Comparison of ENCODE assay signal across 8 cellular contexts in the genomic region with DNA sequence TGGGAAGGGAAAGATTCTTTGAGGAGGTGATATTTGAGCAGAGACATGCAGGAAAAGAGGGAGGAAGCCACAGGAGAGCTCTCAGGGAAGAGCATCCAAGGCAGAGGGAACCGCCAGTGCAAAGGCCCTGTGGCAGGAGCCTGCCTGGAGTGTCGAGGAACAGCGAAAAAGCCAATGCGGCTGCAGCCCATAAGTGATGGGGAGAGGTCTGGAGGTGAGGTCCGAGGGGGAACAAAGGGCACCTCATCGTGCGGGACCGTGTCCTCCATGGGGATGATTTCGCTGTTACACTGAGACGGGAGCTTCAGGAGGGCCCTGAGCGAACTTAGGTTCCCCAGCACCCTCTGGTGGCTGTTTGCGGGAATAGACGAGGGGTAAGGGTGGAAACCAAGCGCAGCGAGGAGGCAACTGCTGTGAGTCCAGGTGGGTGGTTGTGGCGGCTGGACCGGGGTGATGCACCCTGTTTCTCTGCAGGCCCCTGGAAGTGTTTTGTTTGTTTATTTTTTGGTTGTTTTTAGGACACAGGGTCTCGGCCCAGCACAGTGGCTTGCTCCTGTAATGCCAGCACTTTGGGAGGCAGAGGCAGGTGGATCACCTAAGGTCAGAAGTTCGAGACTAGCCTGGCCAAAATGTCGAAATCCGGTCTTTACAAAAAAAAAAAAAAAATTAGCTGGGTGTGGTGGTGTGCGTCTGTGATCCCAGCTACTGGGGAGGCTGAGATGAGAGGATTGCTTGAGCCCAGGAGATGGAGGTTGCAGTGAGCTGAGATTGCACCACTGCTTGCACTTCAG. TPM values are rescaled to one million over a fixed set of nuclear protein-coding genes. Genes with fewer than 3 reads are reported as not detected.
DNase-seq lines count a peak whose midpoint lies in the region; ATAC-seq and TF ChIP-seq lines count a peak whose summit lies in the region.

No MANE protein-coding gene starts in this region.

- no peaks in the 10 kb centered on the region for H3K4me1 ChIP-seq in liver (ENCODE audit: control insufficient read depth in 4 of 4, insufficient read depth in 4 of 4, low read length in 3 of 4)

- H3K27ac ChIP-seq in AG04450 (ENCODE audit: low read depth, low read length), result no peak overlapping the region
- no peak overlapping the region for H3K27ac ChIP-seq in liver (ENCODE audit: low read depth in 1 of 2, low read length in 2 of 2)

- H3K36me3 Mint-ChIP-seq in central memory CD8-positive, alpha-beta T cell (ENCODE audit: insufficient read depth), result peaks cover 8% of the 10 kb centered on the region

- H3K4me1 Mint-ChIP-seq in central memory CD8-positive, alpha-beta T cell, result peaks cover 9% of the 10 kb centered on the region

- WGBS in liver, result 19% methylated on average over 22 of the region's 22 CpGs

- peak; percentile 73 for ATAC-seq in central memory CD8-positive, alpha-beta T cell (replicated peaks; ENCODE audit: extremely low read depth, poor library complexity, severe bottlenecking)
- no peak for ATAC-seq in GM18505 (IDR thresholded peaks at IDR 0.05; ENCODE audit: unreplicated experiment)

- peak overlapping the region; percentile 82 for H3K27ac Mint-ChIP-seq in central memory CD8-positive, alpha-beta T cell (ENCODE audit: low read depth)

- H3K9me3 Mint-ChIP-seq in central memory CD8-positive, alpha-beta T cell, result no peaks in the 10 kb centered on the region

- DNase-seq in AG04450 (ENCODE audit: low read depth, low spot score) (no peak), GM19240 (ENCODE audit: insufficient read length, low spot score) (peak; percentile 76), NCI-H2227 treated with DMSO at 0.1 percent for 48 hours (lab: John Stamatoyannopoulos, UW) (peak; percentile 5)
- peak; percentile 77 for DNase-seq in activated CD4-positive, CD25-positive, alpha-beta regulatory T cell treated with anti-CD3 and anti-CD28 coated beads, Interleukin-2, amount 50 U/mL, for 72 hours
- peak; percentile 55 to 62 for DNase-seq in central memory CD8-positive, alpha-beta T cell (ENCODE audit: low spot score in 2 of 2)
- DNase-seq in stimulated activated CD4-positive, alpha-beta T cell treated with anti-CD3 and anti-CD28 coated beads, TNF-alpha, amount 100 ng/mL, for 4 hours (ENCODE audit: low read depth in 3 of 3), result peak; percentile 51 to 60 (median 52)

- no peak overlapping the region for H3K4me3 ChIP-seq in AG04450 (ENCODE audit: low read depth, low read length)
- no peak overlapping the region for H3K4me3 ChIP-seq in liver (ENCODE audit: low read depth in 1 of 3, low read length in 3 of 3)

- CTCF ChIA-PET in AG04450 (lab: Charles Lee), result interaction anchor here (0.6 to 12.6 kb wide), 17 partner anchors 8 to 462 kb away, joined by 3 to 212 read pairs (median 4); no protein-coding TSS in a partner anchor

- H3K9ac ChIP-seq in liver (ENCODE audit: low read depth in 1 of 2, low read length in 2 of 2), result no peak overlapping the region

- no peak for TF ChIP-seq POLR2A in GM18505 (IDR thresholded peaks at IDR 0.05; ENCODE audit: borderline replicate concordance, extremely low read depth, insufficient read depth, insufficient read length)

- H3K9me3 ChIP-seq in AG04450 (ENCODE audit: control insufficient read depth, insufficient read depth, low read length) (no peaks in the 10 kb centered on the region; the same call in 1 of the 2 replicates), liver (ENCODE audit: control insufficient read depth in 4 of 4, low read length in 3 of 4) (no peaks in the 10 kb centered on the region)

- no peaks in the 10 kb centered on the region for H3K27me3 ChIP-seq in AG04450 (ENCODE audit: control insufficient read depth, insufficient read depth, low read length)
- H3K27me3 ChIP-seq in liver (ENCODE audit: control insufficient read depth in 4 of 4, insufficient read depth in 4 of 4, low read length in 3 of 4), result no peaks in the 10 kb centered on the region

- POLR2A ChIA-PET in AG04450 (lab: Yijun Ruan, JAX), result interaction anchor here (0.6 to 0.9 kb wide), 6 partner anchors 12 to 414 kb away, joined by 3 to 5 read pairs (median 4); partner anchors contain the start of gene KPTN

- TF ChIP-seq CTCF in AG04450 (IDR thresholded peaks at IDR 0.05; ENCODE audit: low read depth, low read length) (peak; percentile 94), liver (IDR thresholded peaks at IDR 0.05; ENCODE audit: low read depth, low read length, missing input control) (peak; percentile 84)

- H3K27me3 Mint-ChIP-seq in central memory CD8-positive, alpha-beta T cell, result peaks cover 23% of the 10 kb centered on the region

- no peak overlapping the region for H3K4me3 Mint-ChIP-seq in central memory CD8-positive, alpha-beta T cell

- TF ChIP-seq RAD21 in liver (IDR thresholded peaks at IDR 0.05), result peak; percentile 86 to 94

- H3K36me3 ChIP-seq in liver (ENCODE audit: control insufficient read depth in 4 of 4, insufficient read depth in 3 of 4, low read depth in 1 of 4, low read length in 3 of 4), result peaks cover 0 to 6% (median 0%) of the 10 kb centered on the region in 4 donors

TF ChIP-seq in liver, 16 proteins besides CTCF, POLR2A, EP300 and RAD21:
- TF ChIP-seq TAF1 (conservative IDR thresholded peaks at IDR 0.05), result no peak
- no peak for TF ChIP-seq SP1 (IDR thresholded peaks at IDR 0.05)
- TF ChIP-seq RXRA (IDR thresholded peaks at IDR 0.05), result no peak
- TF ChIP-seq GABPA (IDR thresholded peaks at IDR 0.05 in 1 of 2, conservative IDR thresholded peaks at IDR 0.05 in 1 of 2), result no peak
- no peak for TF ChIP-seq FOXA1 (IDR thresholded peaks at IDR 0.05)
- TF ChIP-seq FOXA2 (IDR thresholded peaks at IDR 0.05), result no peak
- TF ChIP-seq EGR1 (IDR thresholded peaks at IDR 0.05; ENCODE audit: low read depth in 2 of 2), result no peak
- TF ChIP-seq, protein P1, sequence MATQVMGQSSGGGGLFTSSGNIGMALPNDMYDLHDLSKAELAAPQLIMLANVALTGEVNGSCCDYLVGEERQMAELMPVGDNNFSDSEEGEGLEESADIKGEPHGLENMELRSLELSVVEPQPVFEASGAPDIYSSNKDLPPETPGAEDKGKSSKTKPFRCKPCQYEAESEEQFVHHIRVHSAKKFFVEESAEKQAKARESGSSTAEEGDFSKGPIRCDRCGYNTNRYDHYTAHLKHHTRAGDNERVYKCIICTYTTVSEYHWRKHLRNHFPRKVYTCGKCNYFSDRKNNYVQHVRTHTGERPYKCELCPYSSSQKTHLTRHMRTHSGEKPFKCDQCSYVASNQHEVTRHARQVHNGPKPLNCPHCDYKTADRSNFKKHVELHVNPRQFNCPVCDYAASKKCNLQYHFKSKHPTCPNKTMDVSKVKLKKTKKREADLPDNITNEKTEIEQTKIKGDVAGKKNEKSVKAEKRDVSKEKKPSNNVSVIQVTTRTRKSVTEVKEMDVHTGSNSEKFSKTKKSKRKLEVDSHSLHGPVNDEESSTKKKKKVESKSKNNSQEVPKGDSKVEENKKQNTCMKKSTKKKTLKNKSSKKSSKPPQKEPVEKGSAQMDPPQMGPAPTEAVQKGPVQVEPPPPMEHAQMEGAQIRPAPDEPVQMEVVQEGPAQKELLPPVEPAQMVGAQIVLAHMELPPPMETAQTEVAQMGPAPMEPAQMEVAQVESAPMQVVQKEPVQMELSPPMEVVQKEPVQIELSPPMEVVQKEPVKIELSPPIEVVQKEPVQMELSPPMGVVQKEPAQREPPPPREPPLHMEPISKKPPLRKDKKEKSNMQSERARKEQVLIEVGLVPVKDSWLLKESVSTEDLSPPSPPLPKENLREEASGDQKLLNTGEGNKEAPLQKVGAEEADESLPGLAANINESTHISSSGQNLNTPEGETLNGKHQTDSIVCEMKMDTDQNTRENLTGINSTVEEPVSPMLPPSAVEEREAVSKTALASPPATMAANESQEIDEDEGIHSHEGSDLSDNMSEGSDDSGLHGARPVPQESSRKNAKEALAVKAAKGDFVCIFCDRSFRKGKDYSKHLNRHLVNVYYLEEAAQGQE (IDR thresholded peaks at IDR 0.05), result no peak
- TF ChIP-seq, protein P2, sequence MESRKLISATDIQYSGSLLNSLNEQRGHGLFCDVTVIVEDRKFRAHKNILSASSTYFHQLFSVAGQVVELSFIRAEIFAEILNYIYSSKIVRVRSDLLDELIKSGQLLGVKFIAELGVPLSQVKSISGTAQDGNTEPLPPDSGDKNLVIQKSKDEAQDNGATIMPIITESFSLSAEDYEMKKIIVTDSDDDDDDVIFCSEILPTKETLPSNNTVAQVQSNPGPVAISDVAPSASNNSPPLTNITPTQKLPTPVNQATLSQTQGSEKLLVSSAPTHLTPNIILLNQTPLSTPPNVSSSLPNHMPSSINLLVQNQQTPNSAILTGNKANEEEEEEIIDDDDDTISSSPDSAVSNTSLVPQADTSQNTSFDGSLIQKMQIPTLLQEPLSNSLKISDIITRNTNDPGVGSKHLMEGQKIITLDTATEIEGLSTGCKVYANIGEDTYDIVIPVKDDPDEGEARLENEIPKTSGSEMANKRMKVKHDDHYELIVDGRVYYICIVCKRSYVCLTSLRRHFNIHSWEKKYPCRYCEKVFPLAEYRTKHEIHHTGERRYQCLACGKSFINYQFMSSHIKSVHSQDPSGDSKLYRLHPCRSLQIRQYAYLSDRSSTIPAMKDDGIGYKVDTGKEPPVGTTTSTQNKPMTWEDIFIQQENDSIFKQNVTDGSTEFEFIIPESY (IDR thresholded peaks at IDR 0.05), result no peak
- TF ChIP-seq HNF4A (conservative IDR thresholded peaks at IDR 0.05), result no peak
- no peak for TF ChIP-seq HNF4G (IDR thresholded peaks at IDR 0.05)
- TF ChIP-seq ATF3 (IDR thresholded peaks at IDR 0.05), result no peak
TF ChIP-seq in liver: peak in this region for 0.

RNA-seq across cellular contexts. Expression of gene EHD2, which starts 5.9 kb away (rescaled TPM):
- polyA plus RNA-seq in AG04450 (2011; rRNA removed), result 84.0 and 126 TPM in 2 replicates
- polyA minus RNA-seq in AG04450 (2011; rRNA and poly(A)+ RNA removed), result 80.7 and 92.5 TPM in 2 replicates
- 1 to 10 TPM; 3.2 to 6.2 TPM for total RNA-seq in liver
- polyA plus RNA-seq in liver, result 1 to 10 TPM; 5.5 to 7.9 TPM

RNA-seq across cellular contexts. Expression of gene NOP53, which starts 38.0 kb away (rescaled TPM):
- polyA plus RNA-seq in AG04450 (2011; rRNA removed) (114 and 123 TPM in 2 replicates), liver (10 to 100 TPM; 25.8 to 85.5 TPM)
- 45.4 and 46.5 TPM in 2 replicates for polyA minus RNA-seq in AG04450 (2011; rRNA and poly(A)+ RNA removed)
- 10 to 100 TPM; 38.3 to 38.9 TPM for total RNA-seq in liver
